Comparison of ENCODE assay signal across 8 cellular contexts in genomic region chr2:238158807-238159539, GRCh38. TPM values are rescaled to one million over a fixed set of nuclear protein-coding genes. Genes with fewer than 3 reads are reported as not detected.
DNase-seq lines count a peak whose midpoint lies in the region; ATAC-seq and TF ChIP-seq lines count a peak whose summit lies in the region.

A gene with protein sequence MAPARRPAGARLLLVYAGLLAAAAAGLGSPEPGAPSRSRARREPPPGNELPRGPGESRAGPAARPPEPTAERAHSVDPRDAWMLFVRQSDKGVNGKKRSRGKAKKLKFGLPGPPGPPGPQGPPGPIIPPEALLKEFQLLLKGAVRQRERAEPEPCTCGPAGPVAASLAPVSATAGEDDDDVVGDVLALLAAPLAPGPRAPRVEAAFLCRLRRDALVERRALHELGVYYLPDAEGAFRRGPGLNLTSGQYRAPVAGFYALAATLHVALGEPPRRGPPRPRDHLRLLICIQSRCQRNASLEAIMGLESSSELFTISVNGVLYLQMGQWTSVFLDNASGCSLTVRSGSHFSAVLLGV (plus strand): TSS chr2:238158970. CDS start chr2:238159008, 38 bp downstream.

- no peaks in the 10 kb centered on the region for H3K36me3 ChIP-seq in CD4-positive, alpha-beta memory T cell (ENCODE audit: insufficient read depth, low read length)
- H3K36me3 ChIP-seq in OCI-LY3 (replicated peaks; ENCODE audit: low read depth, low read length) (no peaks in the 10 kb centered on the region), left ventricle myocardium inferior (no peaks in the 10 kb centered on the region)

- H3K9ac ChIP-seq in OCI-LY3 (ENCODE audit: low read length): peak within 1 kb of the TSS; percentile 72

- intact Hi-C loops in CD4-positive, alpha-beta memory T cell (cut with micrococcal nuclease): no loop called here
- intact Hi-C loops in left ventricle myocardium inferior (cut with micrococcal nuclease): no loop called here

- H3K27ac Mint-ChIP-seq in CD4-positive, alpha-beta memory T cell: no peak within 1 kb of the TSS

- no peaks in the 10 kb centered on the region for H4K20me1 ChIP-seq in OCI-LY3 (ENCODE audit: insufficient read depth, low read length)

- DNase-seq in CD4-positive, alpha-beta memory T cell: peak in 4 of 5 donors; percentile 32 to 43 (median 38)
- peak; percentile 49 for DNase-seq in activated naive CD4-positive, alpha-beta T cell treated with Interleukin-2 at 50 U/mL for 16 hours
- DNase-seq in left ventricle myocardium inferior: peak; percentile 20
- no peak for DNase-seq in skeletal muscle cell (ENCODE audit: low read depth)
- DNase-seq in KG1 (lab: John Stamatoyannopoulos, UW): no peak

- no peaks in the 10 kb centered on the region for H3K9me3 ChIP-seq in CD4-positive, alpha-beta memory T cell (ENCODE audit: control insufficient read depth in 1 of 2, low read length in 2 of 2)
- no peaks in the 10 kb centered on the region for H3K9me3 ChIP-seq in OCI-LY3 (ENCODE audit: insufficient read depth, low read length)
- H3K9me3 ChIP-seq in left ventricle myocardium inferior (replicated peaks): no peaks in the 10 kb centered on the region

- H3K4me3 ChIP-seq in CD4-positive, alpha-beta memory T cell (ENCODE audit: low read length in 2 of 2): no peak within 1 kb of the TSS
- H3K4me3 ChIP-seq in OCI-LY3 (ENCODE audit: low read length) (peak within 1 kb of the TSS; percentile 92), left ventricle myocardium inferior (peak within 1 kb of the TSS; percentile 52), skeletal muscle cell (ENCODE audit: low read depth, low read length) (peak within 1 kb of the TSS; percentile 48)

- H3K27me3 Mint-ChIP-seq in CD4-positive, alpha-beta memory T cell: peaks cover 9% of the 10 kb centered on the region in 2 donors

- H3K27me3 ChIP-seq in CD4-positive, alpha-beta memory T cell (ENCODE audit: insufficient read depth, low read length): peaks cover 13% of the 10 kb centered on the region
- H3K27me3 ChIP-seq in OCI-LY3 (ENCODE audit: low read depth, low read length): no peaks in the 10 kb centered on the region
- H3K27me3 ChIP-seq in left ventricle myocardium inferior (ENCODE audit: low read depth): peaks cover 60% of the 10 kb centered on the region

- H3K4me3 Mint-ChIP-seq in CD4-positive, alpha-beta memory T cell: peak within 1 kb of the TSS; percentile 44 to 80 (median 73)

- peak within 1 kb of the TSS; percentile 96 for H3K4me2 ChIP-seq in OCI-LY3 (ENCODE audit: low read length)

- CTCF ChIA-PET in CD4-positive, alpha-beta memory T cell (lab: Charles Lee; ENCODE audit: partially characterized antibody): no interaction called here

- H3K4me1 Mint-ChIP-seq in CD4-positive, alpha-beta memory T cell: peaks cover 4 to 11% (median 6%) of the 10 kb centered on the region in 4 donors

- TF ChIP-seq CTCF in OCI-LY3 (IDR thresholded peaks at IDR 0.05; ENCODE audit: low read depth, low read length) (no peak), left ventricle myocardium inferior (IDR thresholded peaks at IDR 0.05; ENCODE audit: borderline replicate concordance) (peak; percentile 60)

- H3K4me1 ChIP-seq in CD4-positive, alpha-beta memory T cell (ENCODE audit: insufficient read depth, low read length): peaks cover 7% of the 10 kb centered on the region
- H3K4me1 ChIP-seq in OCI-LY3 (ENCODE audit: low read length) (peaks cover 16% of the 10 kb centered on the region), left ventricle myocardium inferior (peaks cover 31% of the 10 kb centered on the region)

- no peaks in the 10 kb centered on the region for H3K36me3 Mint-ChIP-seq in CD4-positive, alpha-beta memory T cell

- no peaks in the 10 kb centered on the region for H3K79me2 ChIP-seq in OCI-LY3 (ENCODE audit: low read length)

- peak within 1 kb of the TSS; percentile 77; the same call in 1 of the 2 replicates for H2AFZ ChIP-seq in OCI-LY3 (ENCODE audit: low read depth, low read length)

- ATAC-seq in GM21447 (IDR thresholded peaks at IDR 0.05; ENCODE audit: unreplicated experiment) (peak; percentile 56), HG03025 (IDR thresholded peaks at IDR 0.05; ENCODE audit: low FRiP score, unreplicated experiment) (no peak)

- POLR2A ChIA-PET in CD4-positive, alpha-beta memory T cell (lab: Charles Lee; ENCODE audit: partially characterized antibody): no interaction called here

- no peak within 1 kb of the TSS for H3K27ac ChIP-seq in CD4-positive, alpha-beta memory T cell (ENCODE audit: low read depth, low read length)
- H3K27ac ChIP-seq in OCI-LY3 (ENCODE audit: low read length) (no peak within 1 kb of the TSS), left ventricle myocardium inferior (replicated peaks) (no peak within 1 kb of the TSS)

- peaks cover 0 to 1% (median 0%) of the 10 kb centered on the region in 8 donors for H3K9me3 Mint-ChIP-seq in CD4-positive, alpha-beta memory T cell

RNA-seq across cellular contexts. Expression of the gene that starts here (rescaled TPM):
- not detected for total RNA-seq in CD4-positive, alpha-beta memory T cell
- not detected for polyA plus RNA-seq in CD4-positive, alpha-beta memory T cell
- total RNA-seq in left ventricle myocardium inferior: 0.44 TPM

Comparison
In these comparisons a context has a peak if more than half of its experiments do, and no peak if none do; other contexts are left out.
1. Peak in DNase-seq in CD4-positive, alpha-beta memory T cell; RNA of the gene not detected or under 1 TPM.
2. Peak in DNase-seq and H3K4me3 ChIP-seq in left ventricle myocardium inferior; RNA of the gene not detected or under 1 TPM.
3. H3K4me3 ChIP-seq: peak in OCI-LY3 (single experiment) and skeletal muscle cell (single experiment); none in CD4-positive, alpha-beta memory T cell (0 of 2).